19 cellular contexts compared by ENCODE assay signal in genomic region chr3:20140881-20141280, GRCh38.
"Had no signal": no experiment of that assay in that cellular context is flagged by ENCODE, and none has a peak within 500 bp of the region (broad histone marks: within the 10 kb centered on the region; RNA-seq: fewer than 3 reads in every experiment).

No MANE protein-coding gene starts in this region.

- H3K9me3 Mint-ChIP-seq: activated CD8-positive, alpha-beta T cell treated with anti-CD3 and anti-CD28 coated beads for 36 hours; activated naive CD4-positive, alpha-beta T cell treated with anti-CD3 and anti-CD28 coated beads, Interleukin-2, amount 50 U/mL, for 24 hours; activated T-cell treated with anti-CD3 and anti-CD28 coated beads, Interleukin-2, amount 50 U/mL, for 4 hours; dendritic cell treated with granulocyte-macrophage colony-stimulating factor and Interleukin-4, amounts not matched to agents 40 ng/mL and 50 ng/mL, for 4 days; stimulated activated naive B cell treated with anti-CD40 and anti-IgM and Interleukin-4, amounts not matched to agents 10 μg/mL and 1 μg/mL and 100 μg/mL, for 72 hours had no signal

- H3K4me1 ChIP-seq: lower lobe of right lung, parathyroid adenoma, tibial artery, vagina had no signal

- H3K36me3 ChIP-seq: brain microvascular endothelial cell had no signal

- H3K27me3 ChIP-seq: brain microvascular endothelial cell, gastroesophageal sphincter, neutrophil, tibial artery, vagina had no signal

- H3K4me3 ChIP-seq: gastroesophageal sphincter, lower lobe of right lung, tibial artery, vagina had no signal

- H3K4me1 Mint-ChIP-seq: activated naive CD4-positive, alpha-beta T cell treated with anti-CD3 and anti-CD28 coated beads, Interleukin-2, amount 50 U/mL, for 24 hours had no signal

- H3K27me3 Mint-ChIP-seq: activated CD8-positive, alpha-beta T cell treated with anti-CD3 and anti-CD28 coated beads for 36 hours; activated naive CD4-positive, alpha-beta T cell treated with anti-CD3 and anti-CD28 coated beads, Interleukin-2, amount 50 U/mL, for 24 hours; dendritic cell treated with granulocyte-macrophage colony-stimulating factor and Interleukin-4, amounts not matched to agents 40 ng/mL and 50 ng/mL, for 4 days; stimulated activated naive B cell treated with anti-CD40 and anti-IgM and Interleukin-4, amounts not matched to agents 10 μg/mL and 1 μg/mL and 100 μg/mL, for 72 hours had no signal

- H3K4me3 Mint-ChIP-seq: activated CD8-positive, alpha-beta T cell treated with anti-CD3 and anti-CD28 coated beads for 36 hours; activated naive CD4-positive, alpha-beta T cell treated with anti-CD3 and anti-CD28 coated beads, Interleukin-2, amount 50 U/mL, for 24 hours; activated T-cell treated with anti-CD3 and anti-CD28 coated beads, Interleukin-2, amount 50 U/mL, for 4 hours; dendritic cell treated with granulocyte-macrophage colony-stimulating factor and Interleukin-4, amounts not matched to agents 40 ng/mL and 50 ng/mL, for 4 days; stimulated activated naive B cell treated with anti-CD40 and anti-IgM and Interleukin-4, amounts not matched to agents 10 μg/mL and 1 μg/mL and 100 μg/mL, for 72 hours; T-helper 1 cell treated with Interleukin-12 subunit alpha and Interleukin-12 subunit beta and Interleukin-4 antibody, amounts not matched to agents 30 μg/mL and 1 μg/mL, for 36 hours; WTC11 had no signal

- FAIRE-seq: TTC549 had no signal

- H3K27ac ChIP-seq: brain microvascular endothelial cell, lower lobe of right lung, neutrophil, parathyroid adenoma, tibial artery, vagina had no signal

- ATAC-seq: activated CD8-positive, alpha-beta T cell treated with anti-CD3 and anti-CD28 coated beads for 36 hours; activated T-cell treated with anti-CD3 and anti-CD28 coated beads, Interleukin-2, amount 50 U/mL, for 4 hours; lower lobe of right lung; stimulated activated naive B cell treated with anti-CD40 and anti-IgM and Interleukin-4, amounts not matched to agents 10 μg/mL and 1 μg/mL and 100 μg/mL, for 72 hours had no signal

- DNase-seq: activated CD4-positive, alpha-beta T cell treated with anti-CD3 and anti-CD28 coated beads for 4 hours; activated CD8-positive, alpha-beta T cell treated with anti-CD3 and anti-CD28 coated beads for 36 hours; activated effector memory CD4-positive, alpha-beta T cell treated with Interleukin-2 at 50 U/mL for 16 hours; activated T-cell treated with anti-CD3 and anti-CD28 coated beads, Interleukin-2, amount 50 U/mL, for 4 hours; amniotic stem cell; brain microvascular endothelial cell; left cardiac atrium; lower lobe of right lung; stimulated activated naive B cell treated with anti-CD40 and anti-IgM and Interleukin-4, amounts not matched to agents 10 μg/mL and 1 μg/mL and 100 μg/mL, for 72 hours; tibial artery had no signal

- H3K36me3 Mint-ChIP-seq: WTC11 had no signal

- H3K9me3 ChIP-seq: gastroesophageal sphincter, lower lobe of right lung, neutrophil, tibial artery, vagina had no signal

- H3K27ac Mint-ChIP-seq: activated CD8-positive, alpha-beta T cell treated with anti-CD3 and anti-CD28 coated beads for 36 hours; activated naive CD4-positive, alpha-beta T cell treated with anti-CD3 and anti-CD28 coated beads, Interleukin-2, amount 50 U/mL, for 24 hours; dendritic cell treated with granulocyte-macrophage colony-stimulating factor and Interleukin-4, amounts not matched to agents 40 ng/mL and 50 ng/mL, for 4 days; stimulated activated naive B cell treated with anti-CD40 and anti-IgM and Interleukin-4, amounts not matched to agents 10 μg/mL and 1 μg/mL and 100 μg/mL, for 72 hours; T-helper 1 cell treated with Interleukin-12 subunit alpha and Interleukin-12 subunit beta and Interleukin-4 antibody, amounts not matched to agents 30 μg/mL and 1 μg/mL, for 36 hours; WTC11 had no signal
